Comparison of ENCODE assay signal across 8 cellular contexts in the genomic region with DNA sequence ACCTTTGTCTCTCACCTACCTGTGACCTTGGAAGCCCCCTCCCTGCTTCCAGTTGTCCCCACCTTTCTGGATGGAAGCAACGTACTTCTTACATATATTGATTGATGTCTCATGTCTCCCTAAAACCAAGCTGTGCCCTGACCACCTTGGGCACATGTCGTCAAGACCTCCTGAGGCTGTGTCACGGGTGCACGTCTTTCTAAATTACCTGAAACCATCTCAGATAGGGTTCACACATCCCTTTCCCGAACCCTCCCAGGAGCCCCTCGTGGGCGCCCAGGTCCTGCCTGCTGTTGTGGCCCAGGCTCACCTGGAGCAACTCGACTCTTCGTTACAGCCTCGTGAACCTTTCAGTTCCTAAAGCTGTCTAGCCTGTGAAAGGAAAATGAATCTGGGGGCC. TPM values are rescaled to one million over a fixed set of nuclear protein-coding genes. Genes with fewer than 3 reads are reported as not detected.
DNase-seq lines count a peak whose midpoint lies in the region; ATAC-seq, FAIRE-seq and TF ChIP-seq lines count a peak whose summit lies in the region.
"Not testable (repeated sequence)": the region's sequence is repeated elsewhere in the genome, so short reads cannot be mapped to it uniquely, and the experiment has no call there.

No MANE protein-coding gene starts in this region.

- BruUV-seq in OCI-LY7 (replicated peaks; lab: Mats Ljungman, UMichigan); MCF 10A (replicated peaks; lab: Mats Ljungman, UMichigan): not testable (repeated sequence)

- POLR2A ChIA-PET in OCI-LY7 (lab: Charles Lee); MCF 10A (lab: Yijun Ruan, JAX): not testable (repeated sequence)

- not testable (repeated sequence) for H3K9me3 ChIP-seq in OCI-LY7 (ENCODE audit: low read length); hepatocyte (ENCODE audit: low read depth); thoracic aorta

- H3K27me3 ChIP-seq in hepatocyte; thoracic aorta (replicated peaks; ENCODE audit: insufficient read depth): not testable (repeated sequence)

- peaks cover 15% of the 10 kb centered on the region for H3K4me1 Mint-ChIP-seq in activated T-cell treated with anti-CD3 and anti-CD28 coated beads, Interleukin-2, amount 50 U/mL, for 24 hours (ENCODE audit: low read depth)
- H3K4me1 Mint-ChIP-seq in MCF 10A (ENCODE audit: insufficient read depth, unreplicated experiment), result peaks cover 10% of the 10 kb centered on the region
- H3K4me1 Mint-ChIP-seq in osteocyte (ENCODE audit: unreplicated experiment), result not testable (repeated sequence)

- H2AFZ ChIP-seq in OCI-LY7 (ENCODE audit: low read length); hepatocyte: not testable (repeated sequence)

- H3K4me3 Mint-ChIP-seq in activated T-cell treated with anti-CD3 and anti-CD28 coated beads, Interleukin-2, amount 50 U/mL, for 24 hours, result peak overlapping the region; percentile 87
- H3K4me3 Mint-ChIP-seq in MCF 10A (ENCODE audit: unreplicated experiment), result peak overlapping the region; percentile 87
- H3K4me3 Mint-ChIP-seq in osteocyte (ENCODE audit: unreplicated experiment), result not testable (repeated sequence)

- ATAC-seq in thoracic aorta (ENCODE audit: insufficient number of reproducible peaks, low FRiP score, low read depth), result not testable (repeated sequence)

- DNase-seq in AG10803 (ENCODE audit: low read depth); GM19239 (ENCODE audit: insufficient read length, low spot score); OCI-LY7 (ENCODE audit: low spot score); activated T-cell treated with anti-CD3 and anti-CD28 coated beads, Interleukin-2, amount 50 U/mL, for 24 hours; MCF 10A (ENCODE audit: unreplicated experiment); hepatocyte (ENCODE audit: low spot score); thoracic aorta (ENCODE audit: low spot score): not testable (repeated sequence)
- DNase-seq in osteocyte (ENCODE audit: extremely low spot score, unreplicated experiment), result peak; percentile 57

- H3K9me2 ChIP-seq in OCI-LY7 (ENCODE audit: insufficient read depth, low read length); hepatocyte (replicated peaks; ENCODE audit: insufficient read depth): not testable (repeated sequence)

- intact Hi-C loops in OCI-LY7 (cut with micrococcal nuclease; ENCODE audit: unreplicated experiment); MCF 10A (cut with micrococcal nuclease): not testable (repeated sequence)

- peak; percentile 44 for FAIRE-seq in GM19239 (lab: Jason Lieb, UNC)

- peak overlapping the region; percentile 55 for H3K4me2 ChIP-seq in OCI-LY7 (ENCODE audit: low read length)
- peak overlapping the region; percentile 78 for H3K4me2 ChIP-seq in hepatocyte

- not testable (repeated sequence) for H3K4me1 ChIP-seq in OCI-LY7 (ENCODE audit: insufficient read depth, low read length, poor library complexity, severe bottlenecking); hepatocyte (ENCODE audit: insufficient read depth)
- H3K4me1 ChIP-seq in thoracic aorta (ENCODE audit: control insufficient read depth in 1 of 2, low read depth in 2 of 2), result peaks cover 3 to 10% of the 10 kb centered on the region in 2 donors

- H3K4me3 ChIP-seq in AG10803 (ENCODE audit: low read length) (peak overlapping the region; percentile 27; the same call in 1 of the 2 replicates), OCI-LY7 (ENCODE audit: low read depth, low read length, poor library complexity, severe bottlenecking) (peak overlapping the region; percentile 69), thoracic aorta (peak overlapping the region; percentile 74)
- not testable (repeated sequence) for H3K4me3 ChIP-seq in hepatocyte

- not testable (repeated sequence) for TF ChIP-seq CTCF in AG10803 (conservative IDR thresholded peaks at IDR 0.05; ENCODE audit: low read length); OCI-LY7 (conservative IDR thresholded peaks at IDR 0.05; ENCODE audit: low read length); MCF 10A (IDR thresholded peaks at IDR 0.05; ENCODE audit: unreplicated experiment); hepatocyte (IDR thresholded peaks at IDR 0.05; ENCODE audit: poor library complexity); osteocyte (IDR thresholded peaks at IDR 0.05); thoracic aorta (IDR thresholded peaks at IDR 0.05)

- CTCF ChIA-PET in OCI-LY7 (lab: Charles Lee; ENCODE audit: unreplicated experiment); MCF 10A (lab: Yijun Ruan, JAX): not testable (repeated sequence)

- not testable (repeated sequence) for H3K27ac Mint-ChIP-seq in activated T-cell treated with anti-CD3 and anti-CD28 coated beads, Interleukin-2, amount 50 U/mL, for 24 hours; MCF 10A (ENCODE audit: low read depth, unreplicated experiment); osteocyte (ENCODE audit: unreplicated experiment)

- H3K36me3 ChIP-seq in OCI-LY7 (ENCODE audit: insufficient read depth, low read length); hepatocyte (replicated peaks; ENCODE audit: insufficient read depth, low read depth); thoracic aorta: not testable (repeated sequence)

- H3K27ac ChIP-seq in OCI-LY7 (ENCODE audit: low read depth, low read length, poor library complexity, severe bottlenecking); hepatocyte; thoracic aorta: not testable (repeated sequence)

- H4K20me1 ChIP-seq in OCI-LY7 (ENCODE audit: insufficient read depth, low read length); hepatocyte (ENCODE audit: insufficient read depth, poor library complexity, severe bottlenecking): not testable (repeated sequence)

- peaks cover 22% of the 10 kb centered on the region for H3K36me3 Mint-ChIP-seq in activated T-cell treated with anti-CD3 and anti-CD28 coated beads, Interleukin-2, amount 50 U/mL, for 24 hours (ENCODE audit: low read depth)
- peaks cover 16% of the 10 kb centered on the region for H3K36me3 Mint-ChIP-seq in MCF 10A (ENCODE audit: insufficient read depth, unreplicated experiment)
- H3K36me3 Mint-ChIP-seq in osteocyte (ENCODE audit: unreplicated experiment), result not testable (repeated sequence)

- H3K27me3 Mint-ChIP-seq in activated T-cell treated with anti-CD3 and anti-CD28 coated beads, Interleukin-2, amount 50 U/mL, for 24 hours; MCF 10A (ENCODE audit: insufficient read depth, unreplicated experiment); osteocyte (ENCODE audit: unreplicated experiment): not testable (repeated sequence)

- not testable (repeated sequence) for H3K79me2 ChIP-seq in OCI-LY7 (ENCODE audit: insufficient read depth, low read depth, low read length); hepatocyte

- WGBS in hepatocyte (ENCODE audit: low lambda C conversion rate, missing lambda C conversion rate), result 64% methylated on average over 10 of the region's 10 CpGs

- not testable (repeated sequence) for H3K9me3 Mint-ChIP-seq in activated T-cell treated with anti-CD3 and anti-CD28 coated beads, Interleukin-2, amount 50 U/mL, for 24 hours; MCF 10A (ENCODE audit: unreplicated experiment); osteocyte (ENCODE audit: unreplicated experiment)

RNA-seq across cellular contexts. Expression of a gene that starts 1.2 kb away (rescaled TPM):
- total RNA-seq in OCI-LY7 (2014; rRNA removed; shearing (Covaris generic)), result 14.0 and 25.8 TPM in 2 replicates
- total RNA-seq in OCI-LY7 (2022), result 25.2 and 26.3 TPM in 2 replicates
- total RNA-seq in MCF 10A (2022), result 17.6 and 24.0 TPM in 2 replicates
- total RNA-seq in hepatocyte, result 7.3 and 9.3 TPM in 2 replicates
- polyA plus RNA-seq in hepatocyte, result 15.4 and 16.2 TPM in 2 replicates
- total RNA-seq in osteocyte, result 24.9 and 26.2 TPM in 2 replicates
- total RNA-seq in thoracic aorta, result 10 to 100 TPM; 13.5 to 21.5 TPM
